21 cellular contexts compared by ENCODE assay signal in the genomic region with DNA sequence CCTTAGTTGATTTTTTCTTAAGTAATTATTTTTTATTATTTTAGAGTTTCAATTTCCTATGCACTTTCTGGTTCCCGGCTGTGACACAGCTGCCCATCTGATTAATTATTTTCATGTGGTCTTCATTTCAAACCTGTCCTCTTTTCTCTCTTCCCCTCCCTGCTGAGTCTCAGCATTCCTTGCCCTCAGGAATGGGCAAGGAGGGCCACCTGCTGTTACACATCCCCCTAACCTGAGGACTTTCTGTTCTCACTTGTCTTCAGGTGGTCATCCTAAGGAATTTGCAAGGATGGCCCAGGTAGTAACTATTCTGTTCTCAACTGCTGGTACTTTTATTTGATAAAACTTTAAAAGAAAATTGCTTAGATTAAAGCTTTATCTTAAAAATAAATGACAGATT.
"Had no signal": no experiment of that assay in that cellular context is flagged by ENCODE, and none has a peak within 500 bp of the region (broad histone marks: within the 10 kb centered on the region; RNA-seq: fewer than 3 reads in every experiment).

No MANE protein-coding gene starts in this region.

- H3K36me3 Mint-ChIP-seq: activated naive CD8-positive, alpha-beta T cell treated with anti-CD3 and anti-CD28 coated beads, Interleukin-2, amount 10 ng/mL, durations not matched to agents 7 days and 5 days; memory B cell; naive B cell had no signal

- H3K9me3 ChIP-seq: sigmoid colon, thoracic aorta, upper lobe of left lung had no signal

- ATAC-seq: left colon had no signal

- H3K4me1 Mint-ChIP-seq: activated naive CD8-positive, alpha-beta T cell treated with anti-CD3 and anti-CD28 coated beads, Interleukin-2, amount 10 ng/mL, durations not matched to agents 7 days and 5 days; memory B cell; naive B cell; neural crest cell had no signal

- H3K27me3 Mint-ChIP-seq: activated naive CD8-positive, alpha-beta T cell treated with anti-CD3 and anti-CD28 coated beads, Interleukin-2, amount 10 ng/mL, durations not matched to agents 7 days and 5 days; memory B cell; naive B cell had no signal

- H3K4me1 ChIP-seq: sigmoid colon, upper lobe of left lung had no signal

- H3K27ac Mint-ChIP-seq: activated naive CD8-positive, alpha-beta T cell treated with anti-CD3 and anti-CD28 coated beads, Interleukin-2, amount 10 ng/mL, durations not matched to agents 7 days and 5 days; memory B cell had no signal

- H3K4me3 Mint-ChIP-seq: activated naive CD8-positive, alpha-beta T cell treated with anti-CD3 and anti-CD28 coated beads, Interleukin-2, amount 10 ng/mL, durations not matched to agents 7 days and 5 days; memory B cell; naive B cell; neural crest cell had no signal

- H3K36me3 ChIP-seq: sigmoid colon, thoracic aorta, upper lobe of left lung had no signal

- H3K27me3 ChIP-seq: sigmoid colon, upper lobe of left lung had no signal

- DNase-seq: activated CD4-positive, alpha-beta T cell treated with anti-CD3 and anti-CD28 coated beads for 4 hours; activated CD4-positive, alpha-beta T cell treated with anti-CD3 and anti-CD28 coated beads, Interleukin-2, amount 50 U/mL, for 48 hours; activated CD4-positive, CD25-positive, alpha-beta regulatory T cell; activated naive CD4-positive, alpha-beta T cell treated with Interleukin-2 at 50 U/mL for 16 hours; activated naive CD8-positive, alpha-beta T cell treated with anti-CD3 and anti-CD28 coated beads, Interleukin-2, amount 10 ng/mL, durations not matched to agents 7 days and 5 days; activated T-cell treated with anti-CD3 and anti-CD28 coated beads, Interleukin-2, amount 50 U/mL, for 48 hours; amygdala; cerebellar nuclear complex; left colon; naive B cell; posterior cingulate gyrus; sigmoid colon; stimulated activated CD4-positive, alpha-beta T cell treated with anti-CD3 and anti-CD28 coated beads, Interleukin-2, amount 100 ng/mL, for 48 hours; stimulated activated naive CD4-positive, alpha-beta T cell; T-helper 9 cell; upper lobe of left lung had no signal

- H3K4me3 ChIP-seq: coronary artery, sigmoid colon, thoracic aorta, upper lobe of left lung had no signal

- H3K27ac ChIP-seq: coronary artery, epithelial cell of prostate, sigmoid colon, thoracic aorta, upper lobe of left lung had no signal

- H3K9me3 Mint-ChIP-seq: activated naive CD8-positive, alpha-beta T cell treated with anti-CD3 and anti-CD28 coated beads, Interleukin-2, amount 10 ng/mL, durations not matched to agents 7 days and 5 days had no signal
